Comparison of ENCODE assay signal across 9 cellular contexts in genomic region chr13:36736119-36736726, GRCh38.
DNase-seq lines count a peak whose midpoint lies in the region; ATAC-seq and TF ChIP-seq lines count a peak whose summit lies in the region.
"Had no signal": no experiment of that assay in that cellular context is flagged by ENCODE, and none has a peak within 500 bp of the region (broad histone marks: within the 10 kb centered on the region; RNA-seq: fewer than 3 reads in every experiment).

No MANE protein-coding gene starts in this region.

- CTCF ChIA-PET in BJ (lab: Yijun Ruan, JAX), result interaction anchor here (0.7 to 4.3 kb wide), 25 partner anchors 8 to 759 kb away, joined by 3 to 57 read pairs (median 4); partner anchors contain the start of gene SPART

- H3K4me1 ChIP-seq in sigmoid colon, result no peaks in the 10 kb centered on the region

- H3K4me3 Mint-ChIP-seq in activated T-cell treated with anti-CD3 and anti-CD28 coated beads, Interleukin-2, amount 50 U/mL, for 72 hours, result no peak overlapping the region
- H3K4me3 Mint-ChIP-seq in glutamatergic neuron (ENCODE audit: unreplicated experiment), result no peak overlapping the region
- H3K4me3 Mint-ChIP-seq: IgD-negative memory B cell had no signal

- TF ChIP-seq EP300 in sigmoid colon (IDR thresholded peaks at IDR 0.05), result no peak

- H3K27me3 ChIP-seq in BJ (ENCODE audit: control insufficient read depth, insufficient read depth, low read length) (no peaks in the 10 kb centered on the region), sigmoid colon (no peaks in the 10 kb centered on the region)

- H3K4me3 ChIP-seq in BJ (ENCODE audit: low read depth, low read length) (no peak overlapping the region), sigmoid colon (no peak overlapping the region)

- H3K9me3 Mint-ChIP-seq in activated T-cell treated with anti-CD3 and anti-CD28 coated beads, Interleukin-2, amount 50 U/mL, for 72 hours, result no peaks in the 10 kb centered on the region
- H3K9me3 Mint-ChIP-seq in glutamatergic neuron (ENCODE audit: unreplicated experiment), result no peaks in the 10 kb centered on the region
- H3K9me3 Mint-ChIP-seq: IgD-negative memory B cell had no signal

- WGBS in sigmoid colon, 2 donors, result 23 to 26% methylated on average over 4 of the region's 4 CpGs

- no peak overlapping the region for H3K27ac Mint-ChIP-seq in activated T-cell treated with anti-CD3 and anti-CD28 coated beads, Interleukin-2, amount 50 U/mL, for 72 hours
- no peak overlapping the region for H3K27ac Mint-ChIP-seq in glutamatergic neuron (ENCODE audit: unreplicated experiment)
- H3K27ac Mint-ChIP-seq: IgD-negative memory B cell had no signal

- no peaks in the 10 kb centered on the region for H3K36me3 Mint-ChIP-seq in activated T-cell treated with anti-CD3 and anti-CD28 coated beads, Interleukin-2, amount 50 U/mL, for 72 hours (ENCODE audit: insufficient read depth in 2 of 2)
- H3K36me3 Mint-ChIP-seq in glutamatergic neuron (ENCODE audit: unreplicated experiment), result no peaks in the 10 kb centered on the region
- H3K36me3 Mint-ChIP-seq: IgD-negative memory B cell had no signal

- no peak for TF ChIP-seq POLR2A in sigmoid colon (IDR thresholded peaks at IDR 0.05)

- intact Hi-C loops in sigmoid colon (cut with DNase I), result loop anchor here (2.0 to 5.0 kb wide), 4 partner anchors 315 to 759 kb away; partner anchors contain the start of gene SPART

- H3K9me3 ChIP-seq in sigmoid colon, result no peaks in the 10 kb centered on the region

- POLR2A ChIA-PET in BJ (lab: Charles Lee), result interaction anchor here (0.7 kb wide), 1 partner anchor 70 kb away, joined by 4 read pairs; no protein-coding TSS in a partner anchor

- no peak overlapping the region for H3K27ac ChIP-seq in sigmoid colon

- H3K27me3 Mint-ChIP-seq in activated T-cell treated with anti-CD3 and anti-CD28 coated beads, Interleukin-2, amount 50 U/mL, for 72 hours (ENCODE audit: low read depth), result no peaks in the 10 kb centered on the region
- no peaks in the 10 kb centered on the region for H3K27me3 Mint-ChIP-seq in glutamatergic neuron (ENCODE audit: unreplicated experiment)
- H3K27me3 Mint-ChIP-seq: IgD-negative memory B cell had no signal

- peak; percentile 42 for ATAC-seq in GM18868 (IDR thresholded peaks at IDR 0.05; ENCODE audit: unreplicated experiment)
- no peak for ATAC-seq in activated T-cell treated with anti-CD3 and anti-CD28 coated beads, Interleukin-2, amount 50 U/mL, for 72 hours (replicated peaks in 1 of 2)
- ATAC-seq in GM18511 (IDR thresholded peaks at IDR 0.05; ENCODE audit: unreplicated experiment), result no peak

- H3K36me3 ChIP-seq in BJ (ENCODE audit: control insufficient read depth, insufficient read depth, low read length) (no peaks in the 10 kb centered on the region), sigmoid colon (no peaks in the 10 kb centered on the region)

- H3K4me1 Mint-ChIP-seq in activated T-cell treated with anti-CD3 and anti-CD28 coated beads, Interleukin-2, amount 50 U/mL, for 72 hours (ENCODE audit: low read depth), result no peaks in the 10 kb centered on the region
- peaks cover 8% of the 10 kb centered on the region for H3K4me1 Mint-ChIP-seq in glutamatergic neuron (ENCODE audit: low read depth, unreplicated experiment)
- H3K4me1 Mint-ChIP-seq: IgD-negative memory B cell had no signal

- DNase-seq in BJ (ENCODE audit: low read depth) (no peak), NCI-H526 treated with DMSO at 0.1 percent for 48 hours (lab: John Stamatoyannopoulos, UW) (peak; percentile 54), glutamatergic neuron (peak; percentile 47), sigmoid colon (peak; percentile 69)
- DNase-seq in activated T-cell treated with anti-CD3 and anti-CD28 coated beads, Interleukin-2, amount 50 U/mL, for 72 hours, result peak; percentile 15 to 21
- no peak for DNase-seq in activated CD8-positive, alpha-beta memory T cell treated with anti-CD3 and anti-CD28 coated beads, Interleukin-2, amount 50 U/mL, for 48 hours

- peak; percentile 64 for TF ChIP-seq CTCF in BJ (IDR thresholded peaks at IDR 0.05; ENCODE audit: insufficient read depth, low read depth, low read length)
- peak; percentile 94 for TF ChIP-seq CTCF in glutamatergic neuron (IDR thresholded peaks at IDR 0.05; ENCODE audit: partially characterized antibody, unreplicated experiment)
- peak; percentile 32 to 69 (median 59) for TF ChIP-seq CTCF in sigmoid colon (IDR thresholded peaks at IDR 0.05)

Comparison
In these comparisons a context has a peak if more than half of its experiments do, and no peak if none do; other contexts are left out.
1. DNase-seq: peak in NCI-H526 treated with DMSO at 0.1 percent for 48 hours (single experiment), activated T-cell treated with anti-CD3 and anti-CD28 coated beads, Interleukin-2, amount 50 U/mL, for 72 hours (2 of 2), glutamatergic neuron (single experiment) and sigmoid colon (single experiment); none in BJ (single experiment) and activated CD8-positive, alpha-beta memory T cell treated with anti-CD3 and anti-CD28 coated beads, Interleukin-2, amount 50 U/mL, for 48 hours (single experiment).
2. Peak in every context shown above with its lines, with median percentiles within 50 percentile points of each other: CTCF ChIP-seq.